ENCODE assay signal across 9 cellular contexts in genomic region chr5:115414406-115415142, GRCh38.
A peak's percentile ranks its signal among the peaks of the same experiment; 100 is the strongest.
DNase-seq lines count a peak whose midpoint lies in the region; ATAC-seq and TF ChIP-seq lines count a peak whose summit lies in the region.
"Had no signal": no experiment of that assay in that cellular context is flagged by ENCODE, and none has a peak within 500 bp of the region (broad histone marks: within the 10 kb centered on the region; RNA-seq: fewer than 3 reads in every experiment).

No MANE protein-coding gene starts in this region.

- peak overlapping the region; percentile 16 for H3K27ac Mint-ChIP-seq in T-helper 1 cell treated with Interleukin-12 subunit alpha and Interleukin-12 subunit beta and Interleukin-4 antibody, amounts not matched to agents 30 μg/mL and 1 μg/mL, for 36 hours
- H3K27ac Mint-ChIP-seq in stimulated activated effector memory CD8-positive, alpha-beta T cell treated with anti-CD3 and anti-CD28 coated beads, Interleukin-12 subunit alpha, Interleukin-12 subunit beta, amount 100 ng/mL, for 72 hours, result peak overlapping the region; percentile 56

- H3K27me3 Mint-ChIP-seq in T-helper 1 cell treated with Interleukin-12 subunit alpha and Interleukin-12 subunit beta and Interleukin-4 antibody, amounts not matched to agents 30 μg/mL and 1 μg/mL, for 36 hours (ENCODE audit: low read depth), result no peaks in the 10 kb centered on the region

- no peak for TF ChIP-seq CTCF in fibroblast of pulmonary artery (IDR thresholded peaks at IDR 0.05; ENCODE audit: low read length, missing control alignments)

- DNase-seq in T-helper 1 cell, result no peak
- peak; percentile 98 for DNase-seq in LHCN-M2 (ENCODE audit: low read depth)
- peak; percentile 83 for DNase-seq in fibroblast of pulmonary artery (ENCODE audit: low read depth)
- no peak for DNase-seq in stimulated activated effector memory CD8-positive, alpha-beta T cell treated with anti-CD3 and anti-CD28 coated beads, Interleukin-12 subunit alpha, Interleukin-12 subunit beta, amount 100 ng/mL, for 72 hours (ENCODE audit: low spot score in 2 of 2)
- DNase-seq in HuH-7.5 (ENCODE audit: low spot score), result no peak
- DNase-seq: T-helper 2 cell had no signal

- H3K4me3 Mint-ChIP-seq in T-helper 1 cell treated with Interleukin-12 subunit alpha and Interleukin-12 subunit beta and Interleukin-4 antibody, amounts not matched to agents 30 μg/mL and 1 μg/mL, for 36 hours, result no peak overlapping the region
- H3K4me3 Mint-ChIP-seq in stimulated activated effector memory CD8-positive, alpha-beta T cell treated with anti-CD3 and anti-CD28 coated beads, Interleukin-12 subunit alpha, Interleukin-12 subunit beta, amount 100 ng/mL, for 72 hours, result no peak overlapping the region

- no peaks in the 10 kb centered on the region for H3K9me3 Mint-ChIP-seq in T-helper 1 cell treated with Interleukin-12 subunit alpha and Interleukin-12 subunit beta and Interleukin-4 antibody, amounts not matched to agents 30 μg/mL and 1 μg/mL, for 36 hours
- H3K9me3 Mint-ChIP-seq in stimulated activated effector memory CD8-positive, alpha-beta T cell treated with anti-CD3 and anti-CD28 coated beads, Interleukin-12 subunit alpha, Interleukin-12 subunit beta, amount 100 ng/mL, for 72 hours, result no peaks in the 10 kb centered on the region

- no peaks in the 10 kb centered on the region for H3K4me1 Mint-ChIP-seq in T-helper 1 cell treated with Interleukin-12 subunit alpha and Interleukin-12 subunit beta and Interleukin-4 antibody, amounts not matched to agents 30 μg/mL and 1 μg/mL, for 36 hours (ENCODE audit: low read depth)
- H3K4me1 Mint-ChIP-seq in stimulated activated effector memory CD8-positive, alpha-beta T cell treated with anti-CD3 and anti-CD28 coated beads, Interleukin-12 subunit alpha, Interleukin-12 subunit beta, amount 100 ng/mL, for 72 hours, result peaks cover 12% of the 10 kb centered on the region

- ATAC-seq in stimulated activated effector memory CD8-positive, alpha-beta T cell treated with anti-CD3 and anti-CD28 coated beads, Interleukin-12 subunit alpha, Interleukin-12 subunit beta, amount 100 ng/mL, for 72 hours, result peak; percentile 71
- ATAC-seq in GM18870 (IDR thresholded peaks at IDR 0.05; ENCODE audit: unreplicated experiment) (no peak), HG02938 (IDR thresholded peaks at IDR 0.05; ENCODE audit: unreplicated experiment) (no peak)

- no peaks in the 10 kb centered on the region for H3K36me3 Mint-ChIP-seq in T-helper 1 cell treated with Interleukin-12 subunit alpha and Interleukin-12 subunit beta and Interleukin-4 antibody, amounts not matched to agents 30 μg/mL and 1 μg/mL, for 36 hours (ENCODE audit: low read depth)
- H3K36me3 Mint-ChIP-seq in stimulated activated effector memory CD8-positive, alpha-beta T cell treated with anti-CD3 and anti-CD28 coated beads, Interleukin-12 subunit alpha, Interleukin-12 subunit beta, amount 100 ng/mL, for 72 hours, result no peaks in the 10 kb centered on the region

- H3K4me3 ChIP-seq in fibroblast of pulmonary artery (replicated peaks; ENCODE audit: low read depth, low read length), result no peak overlapping the region

Comparison
In these comparisons a context has a peak if more than half of its experiments do, and no peak if none do; other contexts are left out.
1. DNase-seq: peak in LHCN-M2 (single experiment) and fibroblast of pulmonary artery (single experiment); none in T-helper 1 cell (0 of 5), stimulated activated effector memory CD8-positive, alpha-beta T cell treated with anti-CD3 and anti-CD28 coated beads, Interleukin-12 subunit alpha, Interleukin-12 subunit beta, amount 100 ng/mL, for 72 hours (0 of 2) and HuH-7.5 (single experiment).